ENCODE assay signal across 36 cellular contexts in the genomic region with DNA sequence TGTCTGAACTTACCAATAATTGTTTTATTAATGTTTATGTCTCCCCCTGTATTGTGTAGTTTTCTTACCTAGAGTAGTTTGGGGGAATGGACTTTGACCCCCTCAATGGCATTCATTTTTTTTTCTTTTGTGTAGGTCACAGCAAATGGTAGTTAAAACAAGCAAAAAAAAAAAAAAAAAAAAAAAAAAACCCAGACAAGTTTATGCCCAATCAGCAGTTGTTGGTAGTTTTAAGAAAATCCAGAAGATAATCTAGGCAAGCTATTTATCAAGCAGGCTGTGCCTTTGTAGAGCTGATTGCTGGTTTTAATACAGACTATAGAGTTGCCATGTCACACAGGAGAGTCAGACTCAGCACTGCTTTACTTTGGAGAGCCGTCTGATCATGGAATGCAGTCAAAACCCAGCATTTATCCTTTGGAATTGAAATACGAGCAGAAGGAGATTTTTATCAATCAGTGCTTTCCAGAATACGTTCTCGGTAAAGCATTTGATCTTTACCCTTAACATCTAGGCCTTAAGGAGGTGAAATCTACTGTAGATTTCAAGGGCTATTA. TPM values are rescaled to one million over a fixed set of nuclear protein-coding genes. Genes with fewer than 3 reads are reported as not detected.
DNase-seq lines count a peak whose midpoint lies in the region; TF ChIP-seq lines count a peak whose summit lies in the region.
"Had no signal": no experiment of that assay in that cellular context is flagged by ENCODE, and none has a peak within 500 bp of the region (broad histone marks: within the 10 kb centered on the region; RNA-seq: fewer than 3 reads in every experiment).

No MANE protein-coding gene starts in this region.

- POLR2A ChIA-PET in MCF 10A (lab: Yijun Ruan, JAX): no interaction called here

- intact Hi-C loops in MCF 10A (cut with micrococcal nuclease) (no loop called here), breast epithelium (cut with DNase I; ENCODE audit: low total_unique reads) (no loop called here), Calu3 (cut with micrococcal nuclease; ENCODE audit: unreplicated experiment) (no loop called here), tibial artery (cut with DNase I; ENCODE audit: low total_unique reads) (no loop called here), uterus (cut with DNase I; ENCODE audit: low total_unique reads) (no loop called here)

- H3K27ac Mint-ChIP-seq in MCF 10A (ENCODE audit: low read depth, unreplicated experiment) (peak overlapping the region; percentile 31), nephron (peak overlapping the region; percentile 22 to 66 (median 48)), Calu3 (ENCODE audit: unreplicated experiment) (no peak overlapping the region)
- H3K27ac Mint-ChIP-seq: activated CD4-positive, alpha-beta T cell treated with anti-CD3 and anti-CD28 coated beads, Interleukin-2, amount 10 ng/mL, durations not matched to agents 24 days and 14 days; activated naive CD4-positive, alpha-beta T cell treated with anti-CD3 and anti-CD28 coated beads, Interleukin-2, amount 50 U/mL, for 24 hours; activated T-helper 2 cell treated with anti-CD3 and anti-CD28 coated beads, Interferon-gamma antibody, Interleukin-2, Interleukin-4, amounts not matched to agents 10 μg/mL and 5 μg/mL and 100 μg/mL, durations not matched to agents 14 hours and 24 hours and 36 hours; effector memory CD8-positive, alpha-beta T cell; IgD-negative memory B cell had no signal

- no peak overlapping the region for H2AFZ ChIP-seq in hepatocyte

- H3K4me3 Mint-ChIP-seq in MCF 10A (ENCODE audit: unreplicated experiment) (no peak overlapping the region), nephron (no peak overlapping the region), Calu3 (ENCODE audit: low read depth, unreplicated experiment) (no peak overlapping the region)
- H3K4me3 Mint-ChIP-seq: activated CD4-positive, alpha-beta T cell treated with anti-CD3 and anti-CD28 coated beads, Interleukin-2, amount 10 ng/mL, durations not matched to agents 24 days and 14 days; activated naive CD4-positive, alpha-beta T cell treated with anti-CD3 and anti-CD28 coated beads, Interleukin-2, amount 50 U/mL, for 24 hours; effector memory CD8-positive, alpha-beta T cell had no signal

- H3K4me1 ChIP-seq in breast epithelium: no peaks in the 10 kb centered on the region
- peaks cover 18% of the 10 kb centered on the region for H3K4me1 ChIP-seq in hepatocyte (ENCODE audit: insufficient read depth)
- peaks cover 0 to 51% (median 12%) of the 10 kb centered on the region in 4 donors for H3K4me1 ChIP-seq in tibial artery
- no peaks in the 10 kb centered on the region for H3K4me1 ChIP-seq in uterus

- H3K36me3 Mint-ChIP-seq in MCF 10A (ENCODE audit: insufficient read depth, unreplicated experiment): peaks cover 11% of the 10 kb centered on the region
- H3K36me3 Mint-ChIP-seq in nephron (ENCODE audit: low read depth): peaks cover 14% of the 10 kb centered on the region
- no peaks in the 10 kb centered on the region for H3K36me3 Mint-ChIP-seq in Calu3 (ENCODE audit: insufficient read depth, unreplicated experiment)

- no peaks in the 10 kb centered on the region for H3K9me2 ChIP-seq in hepatocyte (replicated peaks; ENCODE audit: insufficient read depth)

- H3K9me3 Mint-ChIP-seq in MCF 10A (ENCODE audit: unreplicated experiment): no peaks in the 10 kb centered on the region
- no peaks in the 10 kb centered on the region for H3K9me3 Mint-ChIP-seq in nephron
- no peaks in the 10 kb centered on the region for H3K9me3 Mint-ChIP-seq in Calu3 (ENCODE audit: low read depth, unreplicated experiment)
- H3K9me3 Mint-ChIP-seq: activated CD4-positive, alpha-beta T cell treated with anti-CD3 and anti-CD28 coated beads, Interleukin-2, amount 10 ng/mL, durations not matched to agents 24 days and 14 days; activated naive CD4-positive, alpha-beta T cell treated with anti-CD3 and anti-CD28 coated beads, Interleukin-2, amount 50 U/mL, for 24 hours; activated T-helper 2 cell treated with anti-CD3 and anti-CD28 coated beads, Interferon-gamma antibody, Interleukin-2, Interleukin-4, amounts not matched to agents 10 μg/mL and 5 μg/mL and 100 μg/mL, durations not matched to agents 14 hours and 24 hours and 36 hours; effector memory CD8-positive, alpha-beta T cell; IgD-negative memory B cell had no signal

- H3K36me3 ChIP-seq in breast epithelium (no peaks in the 10 kb centered on the region), hepatocyte (replicated peaks; ENCODE audit: insufficient read depth, low read depth) (no peaks in the 10 kb centered on the region), tibial artery (peaks cover 3 to 14% (median 10%) of the 10 kb centered on the region in 3 donors), uterus (no peaks in the 10 kb centered on the region)

- peak overlapping the region; percentile 52 for H3K4me2 ChIP-seq in hepatocyte

- WGBS in hepatocyte (ENCODE audit: low lambda C conversion rate, missing lambda C conversion rate): 20% methylated on average over 4 of the region's 4 CpGs

- BruUV-seq in MCF 10A (replicated peaks; lab: Mats Ljungman, UMichigan): no TSS peak
- no TSS peak for BruUV-seq in Calu3 (replicated peaks; lab: Mats Ljungman, UMichigan)

- peaks cover 5% of the 10 kb centered on the region for H4K20me1 ChIP-seq in hepatocyte (ENCODE audit: insufficient read depth, poor library complexity, severe bottlenecking)

- H3K27ac ChIP-seq in breast epithelium (no peak overlapping the region), hepatocyte (peak overlapping the region; percentile 48), tibial artery (no peak overlapping the region), uterus (no peak overlapping the region)
- H3K27ac ChIP-seq: C4-2B, cardiac muscle cell, spleen, tibial nerve had no signal

- TF ChIP-seq CTCF in MCF 10A (IDR thresholded peaks at IDR 0.05; ENCODE audit: unreplicated experiment) (no peak), breast epithelium (IDR thresholded peaks at IDR 0.05) (no peak), hepatocyte (IDR thresholded peaks at IDR 0.05; ENCODE audit: poor library complexity) (no peak), nephron (IDR thresholded peaks at IDR 0.05; ENCODE audit: unreplicated experiment in 3 of 3) (no peak), Calu3 (IDR thresholded peaks at IDR 0.05; ENCODE audit: unreplicated experiment) (no peak), tibial artery (IDR thresholded peaks at IDR 0.05) (no peak), uterus (IDR thresholded peaks at IDR 0.05) (no peak)

- no peaks in the 10 kb centered on the region for H3K27me3 ChIP-seq in breast epithelium
- H3K27me3 ChIP-seq in hepatocyte: no peaks in the 10 kb centered on the region
- no peaks in the 10 kb centered on the region for H3K27me3 ChIP-seq in tibial artery
- H3K27me3 ChIP-seq in uterus: no peaks in the 10 kb centered on the region
- H3K27me3 ChIP-seq: cardiac muscle cell, spleen, tibial nerve had no signal

- no peak overlapping the region for H3K4me3 ChIP-seq in breast epithelium
- H3K4me3 ChIP-seq in hepatocyte: no peak overlapping the region
- H3K4me3 ChIP-seq in tibial artery: no peak overlapping the region
- H3K4me3 ChIP-seq in uterus: no peak overlapping the region
- H3K4me3 ChIP-seq: cardiac muscle cell, spleen, tibial nerve had no signal

- CTCF ChIA-PET in MCF 10A (lab: Yijun Ruan, JAX): no interaction called here
- CTCF ChIA-PET in Calu3 (lab: Charles Lee): interaction anchor here (0.7 kb wide), 1 partner anchor 146 kb away, joined by 4 read pairs; no protein-coding TSS in a partner anchor

- peaks cover 87% of the 10 kb centered on the region for H3K79me2 ChIP-seq in hepatocyte

- DNase-seq in MCF 10A (ENCODE audit: unreplicated experiment) (no peak), breast epithelium (ENCODE audit: low spot score in 2 of 2) (no peak), hepatocyte (ENCODE audit: low spot score) (no peak), Calu3 (no peak), tibial artery (no peak), uterus (no peak)
- DNase-seq in central memory CD4-positive, alpha-beta T cell: no peak
- DNase-seq: 8988T; activated CD4-positive, alpha-beta T cell treated with anti-CD3 and anti-CD28 coated beads, Interleukin-2, amount 10 ng/mL, durations not matched to agents 24 days and 14 days; activated CD8-positive, alpha-beta memory T cell treated with anti-CD3 and anti-CD28 coated beads for 24 hours; activated T-cell treated with anti-CD3 and anti-CD28 coated beads for 4 hours; aorta; cortex of kidney; DND-41; effector memory CD8-positive, alpha-beta T cell; erythroblast; foreskin melanocyte; GF-D8; mesendoderm; NCI-H1048; NCI-H1694; NCI-H446 treated with DMSO at 0.1 percent for 48 hours; posterior cingulate gyrus; right cardiac atrium; SHP77 treated with DMSO at 0.1 percent for 48 hours; spleen; stimulated activated CD4-positive, alpha-beta T cell treated with anti-CD3 and anti-CD28 coated beads, Interleukin-2, amount 100 ng/mL, for 48 hours; SW 1271; T1000 had no signal

- TF ChIP-seq POLR2A in breast epithelium (IDR thresholded peaks at IDR 0.05): no peak
- no peak for TF ChIP-seq POLR2A in uterus (IDR thresholded peaks at IDR 0.05)

- H3K27me3 Mint-ChIP-seq in MCF 10A (ENCODE audit: insufficient read depth, unreplicated experiment): no peaks in the 10 kb centered on the region
- no peaks in the 10 kb centered on the region for H3K27me3 Mint-ChIP-seq in nephron (ENCODE audit: low read depth)
- no peaks in the 10 kb centered on the region for H3K27me3 Mint-ChIP-seq in Calu3 (ENCODE audit: unreplicated experiment)
- H3K27me3 Mint-ChIP-seq: activated CD4-positive, alpha-beta T cell treated with anti-CD3 and anti-CD28 coated beads, Interleukin-2, amount 10 ng/mL, durations not matched to agents 24 days and 14 days; activated naive CD4-positive, alpha-beta T cell treated with anti-CD3 and anti-CD28 coated beads, Interleukin-2, amount 50 U/mL, for 24 hours; effector memory CD8-positive, alpha-beta T cell; IgD-negative memory B cell had no signal

- H3K4me1 Mint-ChIP-seq in MCF 10A (ENCODE audit: insufficient read depth, unreplicated experiment) (peaks cover 18% of the 10 kb centered on the region), nephron (peaks cover 37% of the 10 kb centered on the region), Calu3 (ENCODE audit: low read depth, unreplicated experiment) (peaks cover 19% of the 10 kb centered on the region)

- no peaks in the 10 kb centered on the region for H3K9me3 ChIP-seq in breast epithelium
- no peaks in the 10 kb centered on the region for H3K9me3 ChIP-seq in hepatocyte (ENCODE audit: low read depth)
- no peaks in the 10 kb centered on the region for H3K9me3 ChIP-seq in tibial artery
- no peaks in the 10 kb centered on the region for H3K9me3 ChIP-seq in uterus
- H3K9me3 ChIP-seq: spleen, tibial nerve had no signal

RNA-seq across cellular contexts. Expression of a gene that starts 16.6 kb away (rescaled TPM):
- total RNA-seq in MCF 10A (2022) (66.4 and 88.0 TPM in 2 replicates), breast epithelium (10 to 100 TPM; 47.2 to 68.8 (median 57.4) TPM), hepatocyte (33.6 and 39.9 TPM in 2 replicates), Calu3 (2022) (40.2 and 40.3 TPM in 2 replicates), uterus (100 to 1,000 TPM in 2 of 4 donors, 10 to 100 TPM in 2; 38.2 to 109 (median 88.1) TPM)
- 17.1 and 17.3 TPM in 2 replicates for polyA plus RNA-seq in hepatocyte
